ENCODE assay signal across 14 cellular contexts in genomic region chr16:47774661-47775060, GRCh38.
DNase-seq lines count a peak whose midpoint lies in the region; ATAC-seq, FAIRE-seq and TF ChIP-seq lines count a peak whose summit lies in the region.
"Had no signal": no experiment of that assay in that cellular context is flagged by ENCODE, and none has a peak within 500 bp of the region (broad histone marks: within the 10 kb centered on the region; RNA-seq: fewer than 3 reads in every experiment).

No MANE protein-coding gene starts in this region.

- TF ChIP-seq CTCF in LNCaP clone FGC (IDR thresholded peaks at IDR 0.05; ENCODE audit: control insufficient read depth, extremely low read depth, insufficient read depth), result peak; percentile 25
- peak; percentile 48 for TF ChIP-seq CTCF in brain microvascular endothelial cell (IDR thresholded peaks at IDR 0.05; ENCODE audit: low read depth, low read length, missing control alignments)
- TF ChIP-seq CTCF in left lung (IDR thresholded peaks at IDR 0.05), result peak in 1 of 2 donors; percentile 11

- H3K4me3 ChIP-seq in LNCaP clone FGC (ENCODE audit: low read depth, low read length) (no peak overlapping the region), brain microvascular endothelial cell (ENCODE audit: low read depth, low read length) (no peak overlapping the region), left lung (no peak overlapping the region)

- FAIRE-seq in GM12892 (lab: Jason Lieb, UNC), result no peak
- FAIRE-seq: D721Med, GM19239 had no signal

- H3K9me3 ChIP-seq in left lung, result no peaks in the 10 kb centered on the region

- DNase-seq in DMS53 (lab: John Stamatoyannopoulos, UW) (peak; percentile 61), LNCaP clone FGC (ENCODE audit: low read depth) (peak; percentile 39), brain microvascular endothelial cell (peak; percentile 64), left lung (peak in 1 of 2 donors; percentile 42), iPS-NIHi11 (ENCODE audit: low spot score) (no peak), GM12892 (ENCODE audit: insufficient read length) (no peak), sciatic nerve (ENCODE audit: low spot score) (no peak)
- DNase-seq: activated naive CD8-positive, alpha-beta T cell treated with anti-CD3 and anti-CD28 coated beads for 36 hours; Kasumi-1; NK-92 treated with Interleukin-12 subunit alpha and Interleukin-12 subunit beta, amount 100 ng/mL, for 24 hours; T-cell had no signal

- H3K27ac ChIP-seq in brain microvascular endothelial cell, result no peak overlapping the region
- no peak overlapping the region for H3K27ac ChIP-seq in left lung

- H3K36me3 ChIP-seq in brain microvascular endothelial cell (replicated peaks), result no peaks in the 10 kb centered on the region
- no peaks in the 10 kb centered on the region for H3K36me3 ChIP-seq in left lung

- ATAC-seq in left lung, result peak; percentile 66
- no peak for ATAC-seq in GM21447 (IDR thresholded peaks at IDR 0.05; ENCODE audit: unreplicated experiment)
- no peak for ATAC-seq in sciatic nerve
- ATAC-seq: T-cell had no signal

- in situ Hi-C loops in brain microvascular endothelial cell (cut with HindIII; ENCODE audit: low pct_ligation_motif_present, low sequenced_read_pairs), result no loop called here

- no peak for TF ChIP-seq POLR2A in GM12892 (IDR thresholded peaks at IDR 0.05; ENCODE audit: low read depth, low read length)

- H3K4me1 ChIP-seq in left lung, result peaks cover 0 to 1% of the 10 kb centered on the region in 2 donors

- intact Hi-C loops in left lung (cut with DNase I), result no loop called here
- intact Hi-C loops in sciatic nerve (cut with DNase I), result no loop called here

- H3K27me3 ChIP-seq in brain microvascular endothelial cell (replicated peaks) (no peaks in the 10 kb centered on the region), left lung (no peaks in the 10 kb centered on the region)

Comparison
In these comparisons a context has a peak if more than half of its experiments do, and no peak if none do; other contexts are left out.
1. DNase-seq: peak in DMS53 (single experiment), LNCaP clone FGC (single experiment) and brain microvascular endothelial cell (single experiment); none in iPS-NIHi11 (single experiment), GM12892 (single experiment) and sciatic nerve (single experiment).